ENCODE assay signal across 26 cellular contexts in genomic region chr4:139943277-139943676, GRCh38.
A peak's percentile ranks its signal among the peaks of the same experiment; 100 is the strongest.
DNase-seq lines count a peak whose midpoint lies in the region; ATAC-seq, FAIRE-seq and TF ChIP-seq lines count a peak whose summit lies in the region.
"Had no signal": no experiment of that assay in that cellular context is flagged by ENCODE, and none has a peak within 500 bp of the region (broad histone marks: within the 10 kb centered on the region; RNA-seq: fewer than 3 reads in every experiment).

No MANE protein-coding gene starts in this region.

- no peaks in the 10 kb centered on the region for H3K79me2 ChIP-seq in osteoblast (ENCODE audit: insufficient read depth, low read length)

- no CpG with 5 or more reads among the region's 2 CpGs for WGBS in iPS DF 6.9 (ENCODE audit: insufficient coverage, insufficient read length)

- H3K9me3 ChIP-seq in HAP-1 (no peaks in the 10 kb centered on the region), WERI-Rb-1 (ENCODE audit: severe bottlenecking) (no peaks in the 10 kb centered on the region), iPS DF 6.9 (ENCODE audit: control insufficient read depth, insufficient read depth, low read length) (no peaks in the 10 kb centered on the region), osteoblast (ENCODE audit: low read depth, low read length) (no peaks in the 10 kb centered on the region)
- H3K9me3 ChIP-seq: ascending aorta, testis had no signal

- no peak for ATAC-seq in omental fat pad (ENCODE audit: low FRiP score)
- ATAC-seq: activated CD8-positive, alpha-beta T cell treated with anti-CD3 and anti-CD28 coated beads, Interleukin-2, amount 10 ng/mL, durations not matched to agents 7 days and 5 days; activated T-cell treated with anti-CD3 and anti-CD28 coated beads, Interleukin-2, amount 50 U/mL, for 4 hours; PC-3; stimulated activated naive B cell treated with anti-CD40 and anti-IgM and Interleukin-4, amounts not matched to agents 10 μg/mL and 1 μg/mL and 100 μg/mL, for 72 hours had no signal

- DNase-seq in HAP-1 (ENCODE audit: low spot score in 2 of 2) (peak; percentile 73 to 80), WERI-Rb-1 (peak; percentile 51), iPS DF 6.9 (ENCODE audit: low read depth, low spot score) (peak; percentile 39), osteoblast (ENCODE audit: insufficient read length, low spot score, missing footprints) (peak; percentile 11), omental fat pad (ENCODE audit: low spot score) (no peak), RCC 7860 (ENCODE audit: low spot score) (no peak), kidney tubule cell (ENCODE audit: low spot score) (no peak), NCI-H526 treated with DMSO at 0.1 percent for 48 hours (lab: John Stamatoyannopoulos, UW) (no peak)
- DNase-seq: activated CD4-positive, CD25-positive, alpha-beta regulatory T cell; activated CD8-positive, alpha-beta T cell treated with anti-CD3 and anti-CD28 coated beads, Interleukin-2, amount 10 ng/mL, durations not matched to agents 7 days and 5 days; activated naive CD4-positive, alpha-beta T cell treated with anti-CD3 and anti-CD28 coated beads, Interleukin-2, amount 10 ng/mL, durations not matched to agents 7 days and 5 days; activated T-cell treated with anti-CD3 and anti-CD28 coated beads, Interleukin-2, amount 50 U/mL, for 4 hours; C1 segment of cervical spinal cord; islet precursor cell; MM.1S; NCI-H146; NCI-H2171 treated with DMSO at 0.1 percent for 48 hours; NCI-H748 treated with DMSO at 0.1 percent for 48 hours; PC-3; stimulated activated CD4-positive, alpha-beta T cell treated with anti-CD3 and anti-CD28 coated beads, Interleukin-2, amount 100 ng/mL, for 24 hours; stimulated activated naive B cell treated with anti-CD40 and anti-IgM and Interleukin-4, amounts not matched to agents 10 μg/mL and 1 μg/mL and 100 μg/mL, for 72 hours; T-helper 2 cell; testis had no signal

- H3K4me2 ChIP-seq in osteoblast (ENCODE audit: insufficient read depth, low read length) = no peak overlapping the region

- in situ Hi-C loops in HAP-1 (cut with MboI; ENCODE audit: low sequenced_read_pairs) = no loop called here

- no peak overlapping the region for H2AFZ ChIP-seq in osteoblast (ENCODE audit: low read length)

- H3K27ac ChIP-seq in WERI-Rb-1 (peak overlapping the region; percentile 47; the same call in 1 of the 2 replicates), iPS DF 6.9 (ENCODE audit: low read length) (no peak overlapping the region), osteoblast (ENCODE audit: low read depth, low read length) (no peak overlapping the region)
- H3K27ac ChIP-seq: ascending aorta, HL-60, testis had no signal

- TF ChIP-seq CTCF in WERI-Rb-1 (IDR thresholded peaks at IDR 0.05; ENCODE audit: low read depth, low read length) (no peak), osteoblast (IDR thresholded peaks at IDR 0.05; ENCODE audit: extremely low read depth, low read depth, low read length) (no peak), omental fat pad (IDR thresholded peaks at IDR 0.05) (no peak)

- H3K4me3 ChIP-seq in HAP-1 (no peak overlapping the region), WERI-Rb-1 (ENCODE audit: low read depth, low read length) (no peak overlapping the region), iPS DF 6.9 (ENCODE audit: low read length) (no peak overlapping the region), osteoblast (ENCODE audit: insufficient read depth, low read length) (no peak overlapping the region)
- H3K4me3 ChIP-seq: ascending aorta, testis had no signal

- no peaks in the 10 kb centered on the region for H3K36me3 ChIP-seq in HAP-1 (replicated peaks)
- no peaks in the 10 kb centered on the region for H3K36me3 ChIP-seq in WERI-Rb-1
- no peaks in the 10 kb centered on the region for H3K36me3 ChIP-seq in iPS DF 6.9 (ENCODE audit: control insufficient read depth, insufficient read depth, low read length)
- H3K36me3 ChIP-seq in osteoblast (ENCODE audit: insufficient read depth, low read length) = no peaks in the 10 kb centered on the region
- H3K36me3 ChIP-seq: ascending aorta had no signal

- FAIRE-seq in RCC 7860 (lab: Jason Lieb, UNC) = no peak
- FAIRE-seq: G401.6 had no signal

- no peaks in the 10 kb centered on the region for H4K20me1 ChIP-seq in osteoblast (ENCODE audit: insufficient read depth, low read length)

- H3K4me1 ChIP-seq in HAP-1 (peaks cover 9% of the 10 kb centered on the region), iPS DF 6.9 (ENCODE audit: control insufficient read depth, insufficient read depth, low read length) (no peaks in the 10 kb centered on the region; the same call in 1 of the 2 replicates), osteoblast (ENCODE audit: insufficient read depth, low read length) (peaks cover 7% of the 10 kb centered on the region)
- H3K4me1 ChIP-seq: testis had no signal

- H3K27me3 ChIP-seq in HAP-1 (ENCODE audit: low read depth) = no peaks in the 10 kb centered on the region
- no peaks in the 10 kb centered on the region for H3K27me3 ChIP-seq in WERI-Rb-1 (ENCODE audit: insufficient read depth, low read depth, severe bottlenecking)
- H3K27me3 ChIP-seq in iPS DF 6.9 (ENCODE audit: control insufficient read depth, insufficient read depth, low read length) = no peaks in the 10 kb centered on the region
- peaks cover 8% of the 10 kb centered on the region for H3K27me3 ChIP-seq in osteoblast (ENCODE audit: insufficient read depth, low read length)
- H3K27me3 ChIP-seq: ascending aorta, testis had no signal

Comparison
In these comparisons a context has a peak if more than half of its experiments do, and no peak if none do; other contexts are left out.
1. DNase-seq: peak in HAP-1 (2 of 2), WERI-Rb-1 (single experiment), iPS DF 6.9 (single experiment) and osteoblast (single experiment); none in omental fat pad (single experiment), RCC 7860 (single experiment), kidney tubule cell (single experiment) and NCI-H526 treated with DMSO at 0.1 percent for 48 hours (single experiment).